Comparison of ENCODE assay signal across 8 cellular contexts in genomic region chr16:2912330-2913199, GRCh38. TPM values are rescaled to one million over a fixed set of nuclear protein-coding genes. Genes with fewer than 3 reads are reported as not detected.
DNase-seq lines count a peak whose midpoint lies in the region; ATAC-seq and TF ChIP-seq lines count a peak whose summit lies in the region.

No MANE protein-coding gene starts in this region.

- H3K4me3 Mint-ChIP-seq in T-helper 1 cell treated with Interleukin-12 subunit alpha and Interleukin-12 subunit beta and Interleukin-4 antibody, amounts not matched to agents 30 μg/mL and 1 μg/mL, for 36 hours, result peak overlapping the region; percentile 87
- peak overlapping the region; percentile 89 to 91 (median 91) for H3K4me3 Mint-ChIP-seq in immature natural killer cell

- H3K4me1 ChIP-seq in breast epithelium (peaks cover 0 to 5% of the 10 kb centered on the region in 2 donors), skeletal muscle satellite cell (ENCODE audit: control insufficient read depth, insufficient read depth, low read length) (peaks cover 47% of the 10 kb centered on the region)

- no peak for TF ChIP-seq CTCF in breast epithelium (IDR thresholded peaks at IDR 0.05)

- H3K4me2 ChIP-seq in skeletal muscle satellite cell (ENCODE audit: low read length), result peak overlapping the region; percentile 88

- peaks cover 8% of the 10 kb centered on the region for H3K36me3 Mint-ChIP-seq in T-helper 1 cell treated with Interleukin-12 subunit alpha and Interleukin-12 subunit beta and Interleukin-4 antibody, amounts not matched to agents 30 μg/mL and 1 μg/mL, for 36 hours (ENCODE audit: low read depth)
- peaks cover 0 to 3% (median 0%) of the 10 kb centered on the region in 3 donors for H3K36me3 Mint-ChIP-seq in immature natural killer cell

- H3K4me1 Mint-ChIP-seq in T-helper 1 cell treated with Interleukin-12 subunit alpha and Interleukin-12 subunit beta and Interleukin-4 antibody, amounts not matched to agents 30 μg/mL and 1 μg/mL, for 36 hours (ENCODE audit: low read depth), result peaks cover 17% of the 10 kb centered on the region
- H3K4me1 Mint-ChIP-seq in immature natural killer cell, result peaks cover 23 to 29% of the 10 kb centered on the region in 2 donors

- H3K27ac ChIP-seq in breast epithelium, result peak overlapping the region; percentile 77 to 91

- H3K9ac ChIP-seq in skeletal muscle satellite cell (ENCODE audit: low read depth, low read length), result peak overlapping the region; percentile 89

- peak; percentile 15 for DNase-seq in NCI-H1694 treated with DMSO at 0.1 percent for 48 hours (lab: John Stamatoyannopoulos, UW)
- no peak for DNase-seq in NCI-H1694 (lab: John Stamatoyannopoulos, UW)
- DNase-seq in breast epithelium (ENCODE audit: low spot score in 2 of 2), result no peak
- peak; percentile 38 to 39 (median 39) for DNase-seq in immature natural killer cell

- H3K4me3 ChIP-seq in breast epithelium (peak overlapping the region; percentile 86 to 91 (median 88)), skeletal muscle satellite cell (ENCODE audit: low read length) (peak overlapping the region; percentile 94)

- intact Hi-C loops in breast epithelium (cut with DNase I; ENCODE audit: low total_unique reads), result no loop called here

- H3K27me3 ChIP-seq in breast epithelium, result no peaks in the 10 kb centered on the region
- no peaks in the 10 kb centered on the region for H3K27me3 ChIP-seq in skeletal muscle satellite cell (ENCODE audit: control insufficient read depth, insufficient read depth, low read length)

- peaks cover 5% of the 10 kb centered on the region for H3K27me3 Mint-ChIP-seq in T-helper 1 cell treated with Interleukin-12 subunit alpha and Interleukin-12 subunit beta and Interleukin-4 antibody, amounts not matched to agents 30 μg/mL and 1 μg/mL, for 36 hours (ENCODE audit: low read depth)
- peaks cover 0 to 13% (median 9%) of the 10 kb centered on the region in 3 donors for H3K27me3 Mint-ChIP-seq in immature natural killer cell (ENCODE audit: low read depth in 3 of 3)

- peak overlapping the region; percentile 88 for H3K27ac Mint-ChIP-seq in T-helper 1 cell treated with Interleukin-12 subunit alpha and Interleukin-12 subunit beta and Interleukin-4 antibody, amounts not matched to agents 30 μg/mL and 1 μg/mL, for 36 hours
- peak overlapping the region; percentile 74 to 93 (median 86) for H3K27ac Mint-ChIP-seq in immature natural killer cell

- H3K9me3 ChIP-seq in breast epithelium (no peaks in the 10 kb centered on the region), skeletal muscle satellite cell (replicated peaks; ENCODE audit: low read length) (no peaks in the 10 kb centered on the region)

- no peaks in the 10 kb centered on the region for H3K9me3 Mint-ChIP-seq in T-helper 1 cell treated with Interleukin-12 subunit alpha and Interleukin-12 subunit beta and Interleukin-4 antibody, amounts not matched to agents 30 μg/mL and 1 μg/mL, for 36 hours
- no peaks in the 10 kb centered on the region for H3K9me3 Mint-ChIP-seq in immature natural killer cell

- no peaks in the 10 kb centered on the region for H3K36me3 ChIP-seq in breast epithelium
- peaks cover 15% of the 10 kb centered on the region for H3K36me3 ChIP-seq in skeletal muscle satellite cell (ENCODE audit: insufficient read depth, low read length)

- TF ChIP-seq POLR2A in breast epithelium (IDR thresholded peaks at IDR 0.05), result no peak

- ATAC-seq in HG03175 (IDR thresholded peaks at IDR 0.05; ENCODE audit: unreplicated experiment) (peak; percentile 1), HG02981 (IDR thresholded peaks at IDR 0.05; ENCODE audit: unreplicated experiment) (no peak)

RNA-seq across cellular contexts. Expression of gene FLYWCH1, which starts 0.8 kb away (rescaled TPM):
- total RNA-seq in breast epithelium, result 10 to 100 TPM; 28.0 to 30.9 (median 28.2) TPM
- polyA plus RNA-seq in immature natural killer cell, result 10 to 100 TPM in 1 of 3 donors, 1 to 10 TPM in 2; 2.5 to 16.1 (median 4.8) TPM
- total RNA-seq in skeletal muscle satellite cell (2012; rRNA removed), result 30.8 and 40.1 TPM in 2 replicates

RNA-seq across cellular contexts. Expression of gene FLYWCH2, which starts 29.6 kb away (rescaled TPM):
- 10 to 100 TPM; 36.0 to 49.2 (median 47.9) TPM for total RNA-seq in breast epithelium
- polyA plus RNA-seq in immature natural killer cell, result 10 to 100 TPM; 15.9 to 24.5 (median 18.3) TPM
- 78.8 and 88.9 TPM in 2 replicates for total RNA-seq in skeletal muscle satellite cell (2012; rRNA removed)

RNA-seq across cellular contexts. Expression of gene KREMEN2, which starts 51.5 kb away (rescaled TPM):
- under 1 TPM in 1 of 3 donors, not detected in 2; 0.33 TPM for total RNA-seq in breast epithelium
- polyA plus RNA-seq in immature natural killer cell, result not detected
- 1.3 TPM in 1 of 2 replicates, not detected in the other for total RNA-seq in skeletal muscle satellite cell (2012; rRNA removed)

RNA-seq across cellular contexts. Expression of gene PRSS22, which starts 54.6 kb away (rescaled TPM):
- total RNA-seq in breast epithelium, result 10 to 100 TPM in 2 of 3 donors, not detected in 1; 13.6 to 18.7 TPM
- polyA plus RNA-seq in immature natural killer cell, result under 1 TPM in 2 of 3 donors, not detected in 1; 0.23 to 0.40 TPM
- total RNA-seq in skeletal muscle satellite cell (2012; rRNA removed), result under 0.01 TPM in 1 of 2 replicates, not detected in the other

RNA-seq across cellular contexts. Expression of gene PAQR4, which starts 56.6 kb away (rescaled TPM):
- total RNA-seq in breast epithelium, result 1 to 10 TPM; 2.0 to 4.0 (median 3.7) TPM
- polyA plus RNA-seq in immature natural killer cell, result 1 to 10 TPM; 2.7 to 3.5 (median 2.7) TPM
- 5.8 and 10.7 TPM in 2 replicates for total RNA-seq in skeletal muscle satellite cell (2012; rRNA removed)

Comparison
In these comparisons a context has a peak if more than half of its experiments do, and no peak if none do; other contexts are left out.
1. DNase-seq: peak in NCI-H1694 treated with DMSO at 0.1 percent for 48 hours (single experiment) and immature natural killer cell (3 of 3); none in NCI-H1694 (single experiment) and breast epithelium (0 of 2).